ENCODE assay signal across 21 cellular contexts in genomic region chr17:13702266-13702665, GRCh38.
DNase-seq lines count a peak whose midpoint lies in the region; ATAC-seq and TF ChIP-seq lines count a peak whose summit lies in the region.
"Had no signal": no experiment of that assay in that cellular context is flagged by ENCODE, and none has a peak within 500 bp of the region (broad histone marks: within the 10 kb centered on the region; RNA-seq: fewer than 3 reads in every experiment).

No MANE protein-coding gene starts in this region.

- no peaks in the 10 kb centered on the region for H3K27me3 Mint-ChIP-seq in Caco-2 (ENCODE audit: insufficient read depth, unreplicated experiment)

- no peaks in the 10 kb centered on the region for H3K36me3 Mint-ChIP-seq in Caco-2 (ENCODE audit: insufficient read depth, unreplicated experiment)

- no peaks in the 10 kb centered on the region for H3K9me3 Mint-ChIP-seq in Caco-2 (ENCODE audit: unreplicated experiment)

- TF ChIP-seq CTCF in AG09309 (IDR thresholded peaks at IDR 0.05; ENCODE audit: control insufficient read depth, insufficient read depth, low read depth, low read length, missing control alignments) (no peak), HEK293 (tag by site-specific recombination; IDR thresholded peaks at IDR 0.05) (no peak), Caco-2 (IDR thresholded peaks at IDR 0.05; ENCODE audit: insufficient read depth in 1 of 2, low read depth in 1 of 2, low read length in 1 of 2, severe bottlenecking in 1 of 2, unreplicated experiment in 1 of 2) (no peak)

- no peak overlapping the region for H2AK5ac ChIP-seq in mesenchymal stem cell (ENCODE audit: low read length, severe bottlenecking)

- no peak overlapping the region for H3K4me3 ChIP-seq in AG09309 (ENCODE audit: control insufficient read depth, low read depth, low read length)
- H3K4me3 ChIP-seq in HEK293 (ENCODE audit: low read depth, low read length): no peak overlapping the region
- H3K4me3 ChIP-seq in mesenchymal stem cell (ENCODE audit: insufficient read depth in 1 of 2, low read depth in 1 of 2, low read length in 2 of 2): no peak overlapping the region
- H3K4me3 ChIP-seq in Caco-2 (ENCODE audit: low read depth, low read length): no peak overlapping the region
- H3K4me3 ChIP-seq: A549, adrenal gland, coronary artery, skin epidermis, upper lobe of left lung had no signal

- DNase-seq in AG09309 (ENCODE audit: low read depth) (peak; percentile 64), astrocyte of the hippocampus (ENCODE audit: low read depth, low spot score) (peak; percentile 60), mesenchymal stem cell (peak; percentile 20), HK-2 (ENCODE audit: unreplicated experiment) (no peak), Caco-2 (no peak)
- DNase-seq: activated CD4-positive, alpha-beta T cell treated with anti-CD3 and anti-CD28 coated beads for 48 hours; activated gamma-delta T cell treated with Interleukin-2 at 50 U/mL for 16 hours; activated T-cell treated with anti-CD3 and anti-CD28 coated beads, Interleukin-2, amount 50 U/mL, for 24 hours; adrenal gland; NCI-H1417 treated with DMSO at 0.1 percent for 48 hours; NCI-H2107; stimulated activated CD4-positive, alpha-beta T cell treated with anti-CD3 and anti-CD28 coated beads, Interleukin-2, amount 100 ng/mL, for 24 hours; upper lobe of left lung had no signal

- no peak overlapping the region for H3K4me2 ChIP-seq in mesenchymal stem cell (ENCODE audit: low read length, poor library complexity, severe bottlenecking)
- H3K4me2 ChIP-seq: A549 had no signal

- BruUV-seq in Caco-2 (replicated peaks; lab: Mats Ljungman, UMichigan): no TSS peak

- no peak overlapping the region for H2BK120ac ChIP-seq in mesenchymal stem cell (ENCODE audit: low read depth, low read length)

- no peak overlapping the region for H3K18ac ChIP-seq in mesenchymal stem cell (ENCODE audit: low read depth in 1 of 2, low read length in 2 of 2)

- no peak overlapping the region for H2BK12ac ChIP-seq in mesenchymal stem cell (ENCODE audit: low read length in 2 of 2)

- no peak for ATAC-seq in GM21619 (IDR thresholded peaks at IDR 0.05; ENCODE audit: unreplicated experiment)
- no peak for ATAC-seq in GM21576 (IDR thresholded peaks at IDR 0.05; ENCODE audit: unreplicated experiment)
- ATAC-seq: A549, Right ventricle myocardium inferior had no signal

- H3K9me3 ChIP-seq in HEK293 (ENCODE audit: control insufficient read depth, insufficient read depth, low read depth, low read length) (no peaks in the 10 kb centered on the region), mesenchymal stem cell (ENCODE audit: control insufficient read depth, low read length) (no peaks in the 10 kb centered on the region), Caco-2 (no peaks in the 10 kb centered on the region)
- H3K9me3 ChIP-seq: adrenal gland, upper lobe of left lung had no signal

- H3K27ac Mint-ChIP-seq in Caco-2 (ENCODE audit: unreplicated experiment): no peak overlapping the region
- H3K27ac Mint-ChIP-seq: activated T-cell treated with anti-CD3 and anti-CD28 coated beads, Interleukin-2, amount 50 U/mL, for 24 hours had no signal

- H3K79me1 ChIP-seq in mesenchymal stem cell (replicated peaks; ENCODE audit: low read length, poor library complexity, severe bottlenecking): no peaks in the 10 kb centered on the region

- H4K91ac ChIP-seq in mesenchymal stem cell (ENCODE audit: low read length): no peak overlapping the region

- intact Hi-C loops in Caco-2 (cut with micrococcal nuclease; ENCODE audit: unreplicated experiment): no loop called here

- no peak overlapping the region for H3K23ac ChIP-seq in mesenchymal stem cell (ENCODE audit: low read length in 2 of 2)

- no peak overlapping the region for H3K9ac ChIP-seq in mesenchymal stem cell (ENCODE audit: low read length)

- 54% methylated on average over 1 of the region's 1 CpG for WGBS in mesenchymal stem cell

- no peak overlapping the region for H3K27ac ChIP-seq in HEK293 (ENCODE audit: extremely low read depth, low read depth, low read length)
- no peak overlapping the region for H3K27ac ChIP-seq in mesenchymal stem cell (ENCODE audit: low read length, poor library complexity, severe bottlenecking)
- H3K27ac ChIP-seq: A549, adrenal gland, coronary artery, skin epidermis, upper lobe of left lung had no signal

- no peak overlapping the region for H2BK15ac ChIP-seq in mesenchymal stem cell (ENCODE audit: low read depth, poor library complexity, severe bottlenecking)

- POLR2A ChIA-PET in HEK293 (lab: Yijun Ruan, JAX): no interaction called here
- POLR2A ChIA-PET in Caco-2 (lab: Charles Lee): no interaction called here

- H3K4ac ChIP-seq in mesenchymal stem cell (ENCODE audit: low read depth in 1 of 2, low read length in 2 of 2): no peak overlapping the region

- H3K36me3 ChIP-seq in HEK293 (ENCODE audit: control insufficient read depth in 2 of 2, insufficient read depth in 1 of 2, low read length in 2 of 2) (no peaks in the 10 kb centered on the region), mesenchymal stem cell (ENCODE audit: control insufficient read depth in 1 of 2, insufficient read depth in 2 of 2, low read depth in 1 of 2, low read length in 2 of 2) (no peaks in the 10 kb centered on the region), Caco-2 (ENCODE audit: control insufficient read depth, insufficient read depth, low read length) (no peaks in the 10 kb centered on the region)
- H3K36me3 ChIP-seq: adrenal gland, upper lobe of left lung had no signal

- H3K27me3 ChIP-seq in mesenchymal stem cell (ENCODE audit: control insufficient read depth in 1 of 2, insufficient read depth in 1 of 2, low read length in 2 of 2): no peaks in the 10 kb centered on the region
- H3K27me3 ChIP-seq in Caco-2 (replicated peaks; ENCODE audit: control insufficient read depth, insufficient read depth, low read length): no peaks in the 10 kb centered on the region
- H3K27me3 ChIP-seq: adrenal gland, upper lobe of left lung had no signal

- no peak overlapping the region for H2AFZ ChIP-seq in mesenchymal stem cell (ENCODE audit: low read depth, low read length)

- no peak overlapping the region for H2BK5ac ChIP-seq in mesenchymal stem cell (ENCODE audit: low read depth, low read length, poor library complexity, severe bottlenecking)

- no peak overlapping the region for H3K4me3 Mint-ChIP-seq in Caco-2 (ENCODE audit: unreplicated experiment)
- H3K4me3 Mint-ChIP-seq: activated T-cell treated with anti-CD3 and anti-CD28 coated beads, Interleukin-2, amount 50 U/mL, for 24 hours; memory B cell had no signal

- no peak overlapping the region for H4K8ac ChIP-seq in mesenchymal stem cell (ENCODE audit: low read length)

- no peak overlapping the region for H3K14ac ChIP-seq in mesenchymal stem cell (ENCODE audit: low read length in 2 of 2)

- H3K4me1 Mint-ChIP-seq in Caco-2 (ENCODE audit: low read depth, unreplicated experiment): no peaks in the 10 kb centered on the region

- CTCF ChIA-PET in HEK293 (lab: Yijun Ruan, JAX): interaction anchor here (0.6 kb wide), 1 partner anchor 1206 kb away, joined by 4 read pairs; no protein-coding TSS in a partner anchor
- CTCF ChIA-PET in Caco-2 (lab: Charles Lee): no interaction called here

- no peaks in the 10 kb centered on the region; the same call in 1 of the 2 replicates for H3K4me1 ChIP-seq in HEK293 (ENCODE audit: control insufficient read depth, insufficient read depth, low read length)
- no peaks in the 10 kb centered on the region for H3K4me1 ChIP-seq in mesenchymal stem cell (ENCODE audit: control insufficient read depth, insufficient read depth, low read depth, low read length)
- H3K4me1 ChIP-seq in Caco-2: no peaks in the 10 kb centered on the region
- H3K4me1 ChIP-seq: A549, adrenal gland, upper lobe of left lung had no signal

TF ChIP-seq in HEK293, 187 proteins besides CTCF, POLR2A, EP300 and RAD21 (continues in another document):
- TF ChIP-seq SCRT1 (tag by site-specific recombination; IDR thresholded peaks at IDR 0.05; ENCODE audit: borderline replicate concordance) (peak; percentile 36; the same call in 1 of the 2 replicates), ZNF16 (tag by site-specific recombination; IDR thresholded peaks at IDR 0.05; ENCODE audit: low read depth) (no peak), ZNF426 (tag by site-specific recombination; IDR thresholded peaks at IDR 0.05) (no peak), BCL11A (tag by site-specific recombination; IDR thresholded peaks at IDR 0.05; ENCODE audit: low read depth) (no peak), GLIS1 (tag by site-specific recombination; IDR thresholded peaks at IDR 0.05) (no peak), ZNF571 (tag by site-specific recombination; IDR thresholded peaks at IDR 0.05) (no peak)
- TF ChIP-seq, protein P1, sequence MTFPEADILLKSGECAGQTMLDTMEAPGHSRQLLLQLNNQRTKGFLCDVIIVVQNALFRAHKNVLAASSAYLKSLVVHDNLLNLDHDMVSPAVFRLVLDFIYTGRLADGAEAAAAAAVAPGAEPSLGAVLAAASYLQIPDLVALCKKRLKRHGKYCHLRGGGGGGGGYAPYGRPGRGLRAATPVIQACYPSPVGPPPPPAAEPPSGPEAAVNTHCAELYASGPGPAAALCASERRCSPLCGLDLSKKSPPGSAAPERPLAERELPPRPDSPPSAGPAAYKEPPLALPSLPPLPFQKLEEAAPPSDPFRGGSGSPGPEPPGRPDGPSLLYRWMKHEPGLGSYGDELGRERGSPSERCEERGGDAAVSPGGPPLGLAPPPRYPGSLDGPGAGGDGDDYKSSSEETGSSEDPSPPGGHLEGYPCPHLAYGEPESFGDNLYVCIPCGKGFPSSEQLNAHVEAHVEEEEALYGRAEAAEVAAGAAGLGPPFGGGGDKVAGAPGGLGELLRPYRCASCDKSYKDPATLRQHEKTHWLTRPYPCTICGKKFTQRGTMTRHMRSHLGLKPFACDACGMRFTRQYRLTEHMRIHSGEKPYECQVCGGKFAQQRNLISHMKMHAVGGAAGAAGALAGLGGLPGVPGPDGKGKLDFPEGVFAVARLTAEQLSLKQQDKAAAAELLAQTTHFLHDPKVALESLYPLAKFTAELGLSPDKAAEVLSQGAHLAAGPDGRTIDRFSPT (tag by site-specific recombination; IDR thresholded peaks at IDR 0.05): 0 out of 2 replicates have a peak, but pooled peaks have one; percentile 36

Comparison
In these comparisons a context has a peak if more than half of its experiments do, and no peak if none do; other contexts are left out.
1. DNase-seq: peak in AG09309 (single experiment), astrocyte of the hippocampus (single experiment) and mesenchymal stem cell (single experiment); none in HK-2 (single experiment) and Caco-2 (0 of 2).